In genomic region chr19:19403373-19403901, GRCh38 we compare ENCODE assay signal across 9 cellular contexts. TPM values are rescaled to one million over a fixed set of nuclear protein-coding genes. Genes with fewer than 3 reads are reported as not detected.
DNase-seq lines count a peak whose midpoint lies in the region; ATAC-seq, FAIRE-seq and TF ChIP-seq lines count a peak whose summit lies in the region.
"Had no signal": no experiment of that assay in that cellular context is flagged by ENCODE, and none has a peak within 500 bp of the region (broad histone marks: within the 10 kb centered on the region; RNA-seq: fewer than 3 reads in every experiment).

No MANE protein-coding gene starts in this region.

- no peaks in the 10 kb centered on the region; a peak in 1 of 5 replicates for H3K27me3 ChIP-seq in HepG2 (ENCODE audit: control insufficient read depth in 1 of 2, insufficient read depth in 2 of 2, low read length in 2 of 2)
- H3K27me3 ChIP-seq in right lobe of liver = no peaks in the 10 kb centered on the region
- no peaks in the 10 kb centered on the region for H3K27me3 ChIP-seq in foreskin keratinocyte
- no peaks in the 10 kb centered on the region for H3K27me3 ChIP-seq in upper lobe of left lung
- H3K27me3 ChIP-seq: hepatocyte had no signal

- H3K36me3 ChIP-seq in HepG2 (replicated peaks in 1 of 2; ENCODE audit: control insufficient read depth in 1 of 2, insufficient read depth in 2 of 2, low read length in 2 of 2) (no peaks in the 10 kb centered on the region), right lobe of liver (no peaks in the 10 kb centered on the region), upper lobe of left lung (no peaks in the 10 kb centered on the region)

- DNase-seq in HepG2 (ENCODE audit: low spot score) (no peak), right lobe of liver (no peak), SW480 (ENCODE audit: low spot score) (peak; percentile 84), foreskin keratinocyte (peak in 1 of 2 donors; percentile 58), upper lobe of left lung (peak in 1 of 2 donors; percentile 36), NCI-H446 treated with DMSO at 0.1 percent for 48 hours (lab: John Stamatoyannopoulos, UW) (no peak), GM12891 (ENCODE audit: insufficient read length, low spot score) (no peak)

- TF ChIP-seq EP300 in HepG2 (IDR thresholded peaks at IDR 0.05; ENCODE audit: low read depth in 2 of 2, low read length in 2 of 2) = no peak
- TF ChIP-seq EP300 in HepG2 (CRISPR knock-in tag; IDR thresholded peaks at IDR 0.05; ENCODE audit: borderline replicate concordance) = no peak
- no peak for TF ChIP-seq EP300 in upper lobe of left lung (IDR thresholded peaks at IDR 0.05)

- WGBS in HepG2 (ENCODE audit: low lambda C conversion rate) = 92% methylated on average over 5 of the region's 5 CpGs
- 57% methylated on average over 5 of the region's 5 CpGs for WGBS in right lobe of liver (ENCODE audit: insufficient coverage, low coverage, low lambda C conversion rate, missing lambda C conversion rate)
- 62 to 82% methylated on average over 5 of the region's 5 CpGs for WGBS in upper lobe of left lung, 2 donors

- CTCF ChIA-PET in HepG2 (lab: Yijun Ruan, JAX; ENCODE audit: low intra/inter-chr PET ratio, low total read pairs) = no interaction called here

- TF ChIP-seq RAD21 in HepG2 (CRISPR knock-in tag; IDR thresholded peaks at IDR 0.05) = no peak

- H3K27ac ChIP-seq in HepG2 (ENCODE audit: extremely low read length, insufficient read depth, low read length) (no peak overlapping the region), right lobe of liver (no peak overlapping the region), foreskin keratinocyte (no peak overlapping the region), upper lobe of left lung (peak overlapping the region; percentile 46 to 71 (median 70))
- H3K27ac ChIP-seq: hepatocyte had no signal

- no peak overlapping the region for H3K9ac ChIP-seq in HepG2 (ENCODE audit: insufficient read depth, low read depth, low read length)

- in situ Hi-C loops in HepG2 (cut with HindIII; ENCODE audit: extremely low pct_ligation_motif_present, low pct_unique_long_range_greater_than_20kb) = no loop called here

- FAIRE-seq in HepG2 (lab: Jason Lieb, UNC) = no peak
- FAIRE-seq in GM12891 (lab: Jason Lieb, UNC) = no peak

- no peak overlapping the region for H3K4me2 ChIP-seq in HepG2 (ENCODE audit: low read depth, low read length)
- H3K4me2 ChIP-seq: hepatocyte had no signal

- POLR2A ChIA-PET in HepG2 (lab: Yijun Ruan, JAX) = interaction anchor here (0.8 to 3.5 kb wide), 4 partner anchors 14 to 39 kb away, joined by 3 to 25 read pairs (median 3); no protein-coding TSS in a partner anchor

- H3K4me1 ChIP-seq in HepG2 (ENCODE audit: insufficient read depth, low read length) (peaks cover 43% of the 10 kb centered on the region), right lobe of liver (peaks cover 0 to 36% (median 13%) of the 10 kb centered on the region in 4 donors), foreskin keratinocyte (peaks cover 22% of the 10 kb centered on the region), upper lobe of left lung (peaks cover 42 to 68% (median 49%) of the 10 kb centered on the region in 4 donors)

- peaks cover 18% of the 10 kb centered on the region for H4K20me1 ChIP-seq in HepG2 (ENCODE audit: insufficient read depth, low read length)

- intact Hi-C loops in HepG2 (cut with micrococcal nuclease; ENCODE audit: unreplicated experiment) = loop anchor here (2.0 kb wide), 1 partner anchor 15 kb away; no protein-coding TSS in a partner anchor
- intact Hi-C loops in right lobe of liver (cut with DNase I) = loop anchor here in 1 of 2 donors (5.0 kb wide), 1 partner anchor 84 kb away; no protein-coding TSS in a partner anchor

- no peaks in the 10 kb centered on the region for H3K9me3 ChIP-seq in HepG2 (ENCODE audit: low read length)
- no peaks in the 10 kb centered on the region for H3K9me3 ChIP-seq in right lobe of liver
- no peaks in the 10 kb centered on the region for H3K9me3 ChIP-seq in upper lobe of left lung

- no TSS peak for BruUV-seq in HepG2 (replicated peaks; lab: Mats Ljungman, UMichigan)

- TF ChIP-seq CTCF in HepG2 (CRISPR knock-in tag; IDR thresholded peaks at IDR 0.05) (no peak), right lobe of liver (IDR thresholded peaks at IDR 0.05) (no peak), foreskin keratinocyte (conservative IDR thresholded peaks at IDR 0.05) (no peak), upper lobe of left lung (IDR thresholded peaks at IDR 0.05) (no peak)

- no peak overlapping the region for H2AFZ ChIP-seq in HepG2 (ENCODE audit: low read length)
- H2AFZ ChIP-seq: hepatocyte had no signal

- H3K4me3 ChIP-seq in HepG2 (replicated peaks in 1 of 3; ENCODE audit: insufficient read depth in 1 of 3, low read depth in 2 of 3, low read length in 3 of 3) (no peak overlapping the region), right lobe of liver (no peak overlapping the region), upper lobe of left lung (no peak overlapping the region)
- H3K4me3 ChIP-seq: hepatocyte had no signal

- H3K79me2 ChIP-seq in HepG2 (ENCODE audit: insufficient read depth, low read length) = peaks cover 34% of the 10 kb centered on the region

- TF ChIP-seq POLR2A in HepG2 (IDR thresholded peaks at IDR 0.05; ENCODE audit: insufficient read depth in 1 of 2, low read depth in 2 of 2, low read length in 2 of 2) (no peak), right lobe of liver (IDR thresholded peaks at IDR 0.05) (no peak), upper lobe of left lung (IDR thresholded peaks at IDR 0.05) (no peak), GM12891 (IDR thresholded peaks at IDR 0.05; ENCODE audit: low read depth, low read length) (no peak)

- ATAC-seq in HepG2 = no peak
- ATAC-seq in right lobe of liver = no peak
- ATAC-seq in foreskin keratinocyte = peak; percentile 49
- ATAC-seq in upper lobe of left lung (ENCODE audit: low FRiP score in 2 of 2) = no peak
- no peak for ATAC-seq in GM19455 (IDR thresholded peaks at IDR 0.05; ENCODE audit: unreplicated experiment)

TF ChIP-seq in HepG2, 621 proteins besides CTCF, POLR2A, EP300 and RAD21:
- TF ChIP-seq FOSL2 (CRISPR knock-in tag; IDR thresholded peaks at IDR 0.05) (peak; percentile 49), GMEB2 (CRISPR knock-in tag; IDR thresholded peaks at IDR 0.05; ENCODE audit: low read depth) (no peak)

TF ChIP-seq in GM12891, 5 proteins besides CTCF, POLR2A, EP300 and RAD21:
- TF ChIP-seq POLR2AphosphoS5 (IDR thresholded peaks at IDR 0.05; ENCODE audit: low read depth, low read length) (no peak), TAF1 (IDR thresholded peaks at IDR 0.05; ENCODE audit: low read depth, low read length) (no peak), PAX5 (IDR thresholded peaks at IDR 0.05; ENCODE audit: insufficient read depth, low read length, severe bottlenecking) (no peak), POU2F2 (IDR thresholded peaks at IDR 0.05; ENCODE audit: low read depth, low read length) (no peak), SPI1 (IDR thresholded peaks at IDR 0.05; ENCODE audit: low read depth, low read length) (no peak)

RNA-seq across cellular contexts. Expression of gene GATAD2A, which starts 2.0 kb away (rescaled TPM):
- total RNA-seq in HepG2 (2016; rRNA removed; fragmentation: Illumina TruSeq; extraction: Trizol) = 25.1 and 28.6 TPM in 2 replicates
- total RNA-seq in HepG2 (2016; cell fraction: cytosol; rRNA removed; fragmentation: Illumina TruSeq; extraction: Trizol; ENCODE audit: low read depth) = 10.8 and 13.3 TPM in 2 replicates
- total RNA-seq in HepG2 (2016; cell fraction: insoluble cytoplasmic fraction; rRNA removed; fragmentation: Illumina TruSeq; extraction: Trizol) = 24.5 and 30.0 TPM in 2 replicates
- total RNA-seq in HepG2 (2016; cell fraction: membrane; rRNA removed; fragmentation: Illumina TruSeq; extraction: Trizol) = 43.4 and 51.5 TPM in 2 replicates
- total RNA-seq in HepG2 (2016; cell fraction: nucleus; rRNA removed; fragmentation: Illumina TruSeq; extraction: Trizol) = 19.5 and 24.3 TPM in 2 replicates
- polyA plus RNA-seq in HepG2 (2011; rRNA removed) = 15.1 and 16.8 TPM in 2 replicates
- polyA plus RNA-seq in HepG2 (2011; cell fraction: cytosol; rRNA removed) = 10.5 and 13.4 TPM in 2 replicates
- polyA plus RNA-seq in HepG2 (2011; cell fraction: nucleus; rRNA removed) = 17.3 and 19.1 TPM in 2 replicates
- polyA plus RNA-seq in HepG2 (2012) = 19.3 and 26.1 TPM in 2 replicates
- 13.2 and 13.4 TPM in 2 replicates for polyA plus RNA-seq in HepG2 (2016; cell fraction: cytosol; fragmentation: Illumina TruSeq; extraction: Trizol; ENCODE audit: low read depth)
- 38.8 and 59.1 TPM in 2 replicates for polyA plus RNA-seq in HepG2 (2016; cell fraction: insoluble cytoplasmic fraction; fragmentation: Illumina TruSeq; extraction: Trizol; ENCODE audit: low read depth)
- 38.7 and 46.4 TPM in 2 replicates for polyA plus RNA-seq in HepG2 (2016; cell fraction: membrane; fragmentation: Illumina TruSeq; extraction: Trizol; ENCODE audit: low read depth)
- polyA plus RNA-seq in HepG2 (2016; cell fraction: nucleus; fragmentation: Illumina TruSeq; extraction: Trizol; ENCODE audit: insufficient read depth, low read depth) = 43.6 and 47.2 TPM in 2 replicates
- polyA minus RNA-seq in HepG2 (2011; rRNA and poly(A)+ RNA removed; ENCODE audit: low replicate concordance) = 16.0 and 18.2 TPM in 2 replicates
- polyA minus RNA-seq in HepG2 (2011; cell fraction: cytosol; rRNA and poly(A)+ RNA removed) = 24.2 and 24.4 TPM in 2 replicates
- polyA minus RNA-seq in HepG2 (2011; cell fraction: nucleus; rRNA and poly(A)+ RNA removed) = 11.5 and 14.5 TPM in 2 replicates
- total RNA-seq in right lobe of liver = 10 to 100 TPM; 23.9 to 59.6 (median 39.2) TPM
- total RNA-seq in foreskin keratinocyte = 67.7 and 80.2 TPM in 2 replicates
- polyA plus RNA-seq in foreskin keratinocyte = 23.9 and 25.9 TPM in 2 replicates
- total RNA-seq in upper lobe of left lung = 100 to 1,000 TPM in 2 of 6 donors, 10 to 100 TPM in 4; 60.8 to 182 (median 88.0) TPM
- polyA plus RNA-seq in GM12891 (2012; ENCODE audit: low read depth, missing spikeins) = 24.8 TPM

Comparison
In these comparisons a context has a peak if more than half of its experiments do, and no peak if none do; other contexts are left out.
1. H3K27ac ChIP-seq: peak in upper lobe of left lung (4 of 4); none in HepG2 (single experiment), right lobe of liver (0 of 3) and foreskin keratinocyte (single experiment).